ENCODE assay signal across 9 cellular contexts in genomic region chr16:22205577-22206012, GRCh38. TPM values are rescaled to one million over a fixed set of nuclear protein-coding genes. Genes with fewer than 3 reads are reported as not detected.
DNase-seq lines count a peak whose midpoint lies in the region; ATAC-seq and TF ChIP-seq lines count a peak whose summit lies in the region.
"Had no signal": no experiment of that assay in that cellular context is flagged by ENCODE, and none has a peak within 500 bp of the region (broad histone marks: within the 10 kb centered on the region; RNA-seq: fewer than 3 reads in every experiment).

No MANE protein-coding gene starts in this region.

- peaks cover 32% of the 10 kb centered on the region for H3K4me1 ChIP-seq in body of pancreas
- H3K4me1 ChIP-seq in lung (ENCODE audit: control insufficient read depth in 2 of 2, insufficient read depth in 2 of 2, low read length in 2 of 2), result peaks cover 0 to 7% of the 10 kb centered on the region in 2 donors
- peaks cover 13 to 49% (median 25%) of the 10 kb centered on the region in 4 donors for H3K4me1 ChIP-seq in transverse colon

- 3 to 4% methylated on average over 11 of the region's 11 CpGs for WGBS in body of pancreas, 2 donors
- WGBS in lung, 2 donors, result 5 to 8% methylated on average over 11 of the region's 11 CpGs
- 4 to 6% methylated on average over 8 to 11 of the region's 11 CpGs for WGBS in transverse colon (ENCODE audit: low coverage in 1 of 2), 2 donors

- TF ChIP-seq POLR2A in body of pancreas (IDR thresholded peaks at IDR 0.05) (no peak), transverse colon (IDR thresholded peaks at IDR 0.05) (no peak)

- no peak for TF ChIP-seq CTCF in body of pancreas (IDR thresholded peaks at IDR 0.05)
- no peak for TF ChIP-seq CTCF in lung (IDR thresholded peaks at IDR 0.05; ENCODE audit: control extremely low read depth, extremely low read depth)
- TF ChIP-seq CTCF in transverse colon (IDR thresholded peaks at IDR 0.05), result no peak

- H3K27ac ChIP-seq in body of pancreas (peak overlapping the region; percentile 82 to 93 (median 88)), lung (ENCODE audit: low read depth in 1 of 2, low read length in 1 of 2) (peak overlapping the region; percentile 73 to 96), transverse colon (peak overlapping the region; percentile 90 to 97 (median 94))

- H3K36me3 ChIP-seq in body of pancreas (replicated peaks in 1 of 2; ENCODE audit: insufficient read depth in 1 of 2, low read depth in 2 of 2), result no peaks in the 10 kb centered on the region
- H3K36me3 ChIP-seq in lung (ENCODE audit: control insufficient read depth in 2 of 2, insufficient read depth in 2 of 2, low read length in 2 of 2), result no peaks in the 10 kb centered on the region
- no peaks in the 10 kb centered on the region for H3K36me3 ChIP-seq in transverse colon

- H3K9me3 Mint-ChIP-seq in activated naive CD4-positive, alpha-beta T cell treated with anti-CD3 and anti-CD28 coated beads, Interleukin-2, amount 50 U/mL, for 24 hours, result no peaks in the 10 kb centered on the region

- peak overlapping the region in 1 of 2 donors; percentile 97 for H3K4me3 ChIP-seq in body of pancreas
- peak overlapping the region; percentile 28 for H3K4me3 ChIP-seq in lung
- peak overlapping the region in 3 of 4 donors; percentile 69 to 86 (median 82) for H3K4me3 ChIP-seq in transverse colon

- H3K36me3 Mint-ChIP-seq in activated naive CD4-positive, alpha-beta T cell treated with anti-CD3 and anti-CD28 coated beads, Interleukin-2, amount 50 U/mL, for 24 hours, result peaks cover 1% of the 10 kb centered on the region

- H3K27me3 ChIP-seq in body of pancreas (no peaks in the 10 kb centered on the region), lung (ENCODE audit: control insufficient read depth, insufficient read depth) (no peaks in the 10 kb centered on the region), transverse colon (no peaks in the 10 kb centered on the region)

- ATAC-seq in body of pancreas (no peak), lung (ENCODE audit: insufficient read depth, low FRiP score) (no peak), HG02571 (IDR thresholded peaks at IDR 0.05; ENCODE audit: unreplicated experiment) (no peak)

- DNase-seq in activated naive CD4-positive, alpha-beta T cell treated with Interleukin-2 at 50 U/mL for 16 hours, result no peak
- DNase-seq in body of pancreas (no peak), lung (ENCODE audit: low spot score) (no peak), transverse colon (no peak), NCI-H1694 treated with DMSO at 0.1 percent for 48 hours (lab: John Stamatoyannopoulos, UW) (no peak), HuH-7.5 (ENCODE audit: low spot score) (no peak)

- intact Hi-C loops in body of pancreas (cut with DNase I), result loop anchor here (10.0 kb wide), 1 partner anchor 99 kb away; no protein-coding TSS in a partner anchor
- intact Hi-C loops in transverse colon (cut with DNase I; ENCODE audit: low total_unique reads), result loop anchor here (2.0 to 5.0 kb wide), 2 partner anchors 37 to 91 kb away; partner anchors contain the start of gene POLR3E

- H3K27me3 Mint-ChIP-seq in activated naive CD4-positive, alpha-beta T cell treated with anti-CD3 and anti-CD28 coated beads, Interleukin-2, amount 50 U/mL, for 24 hours, result no peaks in the 10 kb centered on the region

- H3K4me3 Mint-ChIP-seq in activated naive CD4-positive, alpha-beta T cell treated with anti-CD3 and anti-CD28 coated beads, Interleukin-2, amount 50 U/mL, for 24 hours, result peak overlapping the region; percentile 94

- H3K4me1 Mint-ChIP-seq in activated naive CD4-positive, alpha-beta T cell treated with anti-CD3 and anti-CD28 coated beads, Interleukin-2, amount 50 U/mL, for 24 hours, result peaks cover 29% of the 10 kb centered on the region

- in situ Hi-C loops in transverse colon (cut with MboI; ENCODE audit: low pct_ligation_motif_present in 1 of 4, low pct_unique_long_range_greater_than_20kb in 1 of 4, low sequenced_read_pairs in 3 of 4), result loop anchor here in 2 of 4 donors (5.0 to 10.0 kb wide), 2 partner anchors 89 to 92 kb away; partner anchors contain the start of gene POLR3E (in 2 of the 2)

- peak overlapping the region; percentile 72 for H3K27ac Mint-ChIP-seq in activated naive CD4-positive, alpha-beta T cell treated with anti-CD3 and anti-CD28 coated beads, Interleukin-2, amount 50 U/mL, for 24 hours

- no peak for TF ChIP-seq EP300 in transverse colon (IDR thresholded peaks at IDR 0.05; ENCODE audit: low read depth)

- H3K9me3 ChIP-seq in body of pancreas (no peaks in the 10 kb centered on the region), lung (ENCODE audit: control insufficient read depth in 2 of 2, insufficient read depth in 1 of 2, low read length in 1 of 2) (no peaks in the 10 kb centered on the region), transverse colon (no peaks in the 10 kb centered on the region)

RNA-seq across cellular contexts. Expression of gene EEF2K, which starts 0.5 kb away (rescaled TPM):
- 10 to 100 TPM; 23.6 to 25.1 TPM for total RNA-seq in body of pancreas
- 10 to 100 TPM; 27.5 to 40.8 TPM for total RNA-seq in lung
- polyA plus RNA-seq in lung, result 1 to 10 TPM; 5.6 to 7.2 TPM
- 100 to 1,000 TPM in 1 of 4 donors, 10 to 100 TPM in 3; 22.2 to 223 (median 50.1) TPM for total RNA-seq in transverse colon

RNA-seq across cellular contexts. Expression of gene SDR42E2, which starts 43.3 kb away (rescaled TPM):
- total RNA-seq in body of pancreas, result under 1 TPM in 1 of 2 donors, not detected in 1; 0.66 TPM
- total RNA-seq in lung, result under 1 TPM in 1 of 2 donors, not detected in 1; 0.64 TPM
- under 1 TPM; 0.10 to 0.11 TPM for polyA plus RNA-seq in lung
- not detected for total RNA-seq in transverse colon
- polyA plus RNA-seq: adipose tissue had no signal
